1 cellular context compared by ENCODE assay signal in genomic region chr9:132942541-132943182, GRCh38.
TF ChIP-seq lines count a peak whose summit lies in the region.

No MANE protein-coding gene starts in this region.

TF ChIP-seq in HCT116, 20 proteins besides CTCF, POLR2A, EP300 and RAD21:
- TF ChIP-seq YY1 (IDR thresholded peaks at IDR 0.05; ENCODE audit: extremely low read depth, insufficient replicate concordance, low read depth, low read length) (no peak), ATF3 (IDR thresholded peaks at IDR 0.05) (no peak), MAX (IDR thresholded peaks at IDR 0.05) (no peak), SRF (IDR thresholded peaks at IDR 0.05; ENCODE audit: low read depth) (no peak), ZFX (IDR thresholded peaks at IDR 0.05) (no peak), REST (IDR thresholded peaks at IDR 0.05; ENCODE audit: low read depth) (no peak), CEBPB (IDR thresholded peaks at IDR 0.05; ENCODE audit: low read depth) (no peak), POLR2AphosphoS5 (IDR thresholded peaks at IDR 0.05; ENCODE audit: low read depth, low read length) (no peak), JUND (IDR thresholded peaks at IDR 0.05) (no peak)
